Comparison of ENCODE assay signal across 9 cellular contexts in the genomic region with DNA sequence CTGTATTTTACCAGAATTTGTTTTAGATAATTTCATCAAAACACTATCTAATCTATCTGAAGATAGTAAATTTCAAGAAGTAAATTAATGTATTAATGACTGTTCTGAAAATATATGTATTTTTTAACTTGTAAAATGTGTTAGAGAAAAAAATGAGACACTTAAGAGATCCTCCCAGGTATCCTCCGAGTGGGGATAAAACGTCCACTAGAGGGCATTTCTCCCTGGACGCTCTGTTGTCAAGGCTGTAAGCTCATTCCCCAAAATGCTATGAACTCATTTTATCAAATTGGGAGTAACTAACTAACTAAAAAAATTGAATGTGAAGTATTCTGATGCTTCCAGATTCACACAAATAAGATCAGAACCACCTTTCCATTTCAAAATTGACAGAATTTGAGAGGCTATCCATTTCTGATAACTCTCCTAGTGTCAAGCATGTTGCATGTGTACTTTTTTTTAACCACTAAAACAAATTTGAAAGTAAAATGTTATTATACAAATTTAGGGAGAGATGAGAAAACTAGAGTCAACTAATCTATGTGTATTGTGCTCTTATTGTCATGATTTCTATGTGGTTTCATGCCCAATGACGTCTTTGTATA.
DNase-seq lines count a peak whose midpoint lies in the region; ATAC-seq, FAIRE-seq and TF ChIP-seq lines count a peak whose summit lies in the region.
"Had no signal": no experiment of that assay in that cellular context is flagged by ENCODE, and none has a peak within 500 bp of the region (broad histone marks: within the 10 kb centered on the region; RNA-seq: fewer than 3 reads in every experiment).

No MANE protein-coding gene starts in this region.

- no peaks in the 10 kb centered on the region for H4K20me1 ChIP-seq in IMR-90 (ENCODE audit: insufficient read depth, low read length)

- H2AK9ac ChIP-seq in IMR-90 (replicated peaks; ENCODE audit: low read depth, low read length, poor library complexity) = no peak overlapping the region

- H3K18ac ChIP-seq in IMR-90 (ENCODE audit: low read depth, low read length) = no peak overlapping the region

- no peak for FAIRE-seq in GM12891 (lab: Jason Lieb, UNC)

- no CpG with 5 or more reads among the region's 4 CpGs for WGBS in IMR-90 (ENCODE audit: extremely low coverage in 2 of 2, insufficient read length in 1 of 2), 2 experiments
- WGBS in thyroid gland, 2 donors = 31 to 32% methylated on average over 4 of the region's 4 CpGs

- no peak overlapping the region for H3K4me3 ChIP-seq in IMR-90 (ENCODE audit: insufficient read depth, low read depth, low read length)
- H3K4me3 ChIP-seq in WI38 (ENCODE audit: low read depth, low read length) = no peak overlapping the region
- H3K4me3 ChIP-seq in right atrium auricular region = no peak overlapping the region
- H3K4me3 ChIP-seq in thyroid gland (replicated peaks in 1 of 3) = no peak overlapping the region

- H3K56ac ChIP-seq in IMR-90 (ENCODE audit: extremely low read depth, insufficient read depth, low read length) = no peak overlapping the region

- H2BK15ac ChIP-seq in IMR-90 (ENCODE audit: low read depth, low read length) = no peak overlapping the region

- dilution Hi-C loops in IMR-90 (cut with HindIII; ENCODE audit: low sequenced_read_pairs, unreplicated experiment) = no loop called here

- TF ChIP-seq CTCF in IMR-90 (conservative IDR thresholded peaks at IDR 0.05; ENCODE audit: low read depth, low read length) = peak; percentile 51
- TF ChIP-seq CTCF in WI38 (IDR thresholded peaks at IDR 0.05; ENCODE audit: low read depth, low read length) = peak; percentile 77
- TF ChIP-seq CTCF in right atrium auricular region (IDR thresholded peaks at IDR 0.05) = peak; percentile 75 to 79
- TF ChIP-seq CTCF in thyroid gland (IDR thresholded peaks at IDR 0.05) = peak in 4 of 6 experiments; percentile 14 to 54 (median 30)

- H3K79me1 ChIP-seq in IMR-90 (ENCODE audit: low read depth in 1 of 2, low read length in 2 of 2) = no peaks in the 10 kb centered on the region

- TF ChIP-seq POLR2A in IMR-90 (IDR thresholded peaks at IDR 0.05; ENCODE audit: low read depth, low read length) (no peak), thyroid gland (IDR thresholded peaks at IDR 0.05) (no peak), GM12891 (IDR thresholded peaks at IDR 0.05; ENCODE audit: low read depth, low read length) (no peak)

- H2BK20ac ChIP-seq in IMR-90 (ENCODE audit: low read depth, low read length) = no peak overlapping the region

- peak; percentile 28 for DNase-seq in Caki2 (ENCODE audit: low read depth)
- DNase-seq in IMR-90 = peak; percentile 37
- no peak for DNase-seq in right atrium auricular region (ENCODE audit: low spot score)
- DNase-seq in thyroid gland = no peak
- no peak for DNase-seq in GM12891 (ENCODE audit: insufficient read length, low spot score)
- DNase-seq in UCSD-AML1 (lab: John Stamatoyannopoulos, UW; ENCODE audit: unreplicated experiment) = no peak

- H3K4ac ChIP-seq in IMR-90 (ENCODE audit: low read depth, low read length) = no peak overlapping the region

- H2BK5ac ChIP-seq in IMR-90 (ENCODE audit: low read depth, low read length, poor library complexity, severe bottlenecking) = no peak overlapping the region

- CTCF ChIA-PET in IMR-90 (lab: Yijun Ruan, JAX) = interaction anchor here (0.7 to 1.8 kb wide), 6 partner anchors 10 to 798 kb away, joined by 3 to 8 read pairs (median 4); no protein-coding TSS in a partner anchor

- POLR2A ChIA-PET in IMR-90 (lab: Charles Lee; ENCODE audit: unreplicated experiment) = interaction anchor here (0.6 kb wide), 1 partner anchor 315 kb away, joined by 3 read pairs; no protein-coding TSS in a partner anchor

- H2BK120ac ChIP-seq in IMR-90 (ENCODE audit: low read depth, low read length) = no peak overlapping the region

- ATAC-seq in GM19023 (IDR thresholded peaks at IDR 0.05; ENCODE audit: unreplicated experiment) (peak; percentile 54), IMR-90 (ENCODE audit: low read depth) (peak; percentile 75)
- ATAC-seq: naive thymus-derived CD4-positive, alpha-beta T cell had no signal

- no peak overlapping the region for H3K14ac ChIP-seq in IMR-90 (replicated peaks; ENCODE audit: low read depth, low read length)

- H4K5ac ChIP-seq in IMR-90 (ENCODE audit: low read depth, low read length) = no peak overlapping the region

- H3K36me3 ChIP-seq in IMR-90 (ENCODE audit: control insufficient read depth, insufficient read depth, low read length) (no peaks in the 10 kb centered on the region), right atrium auricular region (no peaks in the 10 kb centered on the region), thyroid gland (no peaks in the 10 kb centered on the region)

- H3K9me1 ChIP-seq in IMR-90 (ENCODE audit: insufficient read depth, low read length) = no peaks in the 10 kb centered on the region

- no peak overlapping the region for H4K8ac ChIP-seq in IMR-90 (ENCODE audit: low read depth in 2 of 2, low read length in 2 of 2)

- H3K9ac ChIP-seq in IMR-90 (ENCODE audit: low read depth, low read length) = no peak overlapping the region

- H3K9me3 ChIP-seq in IMR-90 (ENCODE audit: control insufficient read depth, insufficient read depth, low read length) (no peaks in the 10 kb centered on the region), right atrium auricular region (no peaks in the 10 kb centered on the region), thyroid gland (no peaks in the 10 kb centered on the region)

- intact Hi-C loops in IMR-90 (cut with micrococcal nuclease) (loop anchor here (5.0 to 10.0 kb wide), 2 partner anchors 869 to 1781 kb away; no protein-coding TSS in a partner anchor), thyroid gland (cut with DNase I) (no loop called here)

- TF ChIP-seq RAD21 in IMR-90 (IDR thresholded peaks at IDR 0.05; ENCODE audit: low read length) = peak; percentile 43

- H2AK5ac ChIP-seq in IMR-90 (ENCODE audit: low read depth, low read length) = no peak overlapping the region

- H3K27ac ChIP-seq in IMR-90 (ENCODE audit: insufficient read depth, low read length) = no peak overlapping the region
- H3K27ac ChIP-seq in right atrium auricular region = no peak overlapping the region
- no peak overlapping the region for H3K27ac ChIP-seq in thyroid gland

- H3K4me1 ChIP-seq in IMR-90 (ENCODE audit: control insufficient read depth, insufficient read depth, low read length) (no peaks in the 10 kb centered on the region), right atrium auricular region (no peaks in the 10 kb centered on the region), thyroid gland (no peaks in the 10 kb centered on the region)

- H4K91ac ChIP-seq in IMR-90 (ENCODE audit: insufficient read depth, low read depth, low read length) = no peak overlapping the region

- no TSS peak for BruUV-seq in IMR-90 (replicated peaks; lab: Mats Ljungman, UMichigan)

- in situ Hi-C loops in Caki2 (cut with HindIII; ENCODE audit: low pct_unique_long_range_greater_than_20kb, low sequenced_read_pairs) = no loop called here
- in situ Hi-C loops in IMR-90 (cut with MboI; ENCODE audit: low sequenced_read_pairs) = no loop called here

- H2AFZ ChIP-seq in IMR-90 (replicated peaks; ENCODE audit: low read length, poor library complexity) = no peak overlapping the region

- H3K27me3 ChIP-seq in IMR-90 (ENCODE audit: control insufficient read depth, insufficient read depth, low read length) (no peaks in the 10 kb centered on the region), right atrium auricular region (no peaks in the 10 kb centered on the region), thyroid gland (no peaks in the 10 kb centered on the region)

- H3K4me2 ChIP-seq in IMR-90 (ENCODE audit: low read depth, low read length) = no peak overlapping the region

- H3K23ac ChIP-seq in IMR-90 (ENCODE audit: low read depth, low read length) = no peak overlapping the region

TF ChIP-seq in IMR-90, 13 proteins besides CTCF, POLR2A, EP300 and RAD21:
- TF ChIP-seq SMC3 (IDR thresholded peaks at IDR 0.05; ENCODE audit: low read depth, low read length) = peak; percentile 42; the same call in 1 of the 2 replicates
- TF ChIP-seq RFX5 (IDR thresholded peaks at IDR 0.05; ENCODE audit: low read depth, low read length) = no peak

TF ChIP-seq in GM12891, 5 proteins besides CTCF, POLR2A, EP300 and RAD21:
- no peak for TF ChIP-seq PAX5 (IDR thresholded peaks at IDR 0.05; ENCODE audit: insufficient read depth, low read length, severe bottlenecking)
- TF ChIP-seq POLR2AphosphoS5 (IDR thresholded peaks at IDR 0.05; ENCODE audit: low read depth, low read length) = no peak
- no peak for TF ChIP-seq POU2F2 (IDR thresholded peaks at IDR 0.05; ENCODE audit: low read depth, low read length)
- TF ChIP-seq TAF1 (IDR thresholded peaks at IDR 0.05; ENCODE audit: low read depth, low read length) = no peak
- TF ChIP-seq SPI1 (IDR thresholded peaks at IDR 0.05; ENCODE audit: low read depth, low read length) = no peak

Comparison
In these comparisons a context has a peak if more than half of its experiments do, and no peak if none do; other contexts are left out.
1. DNase-seq: peak in Caki2 (single experiment) and IMR-90 (single experiment); none in right atrium auricular region (single experiment), thyroid gland (0 of 2), GM12891 (single experiment) and UCSD-AML1 (single experiment).
2. Peak in every context shown above with its lines, with median percentiles within 50 percentile points of each other: CTCF ChIP-seq.